ENCODE assay signal across 10 cellular contexts in the genomic region with DNA sequence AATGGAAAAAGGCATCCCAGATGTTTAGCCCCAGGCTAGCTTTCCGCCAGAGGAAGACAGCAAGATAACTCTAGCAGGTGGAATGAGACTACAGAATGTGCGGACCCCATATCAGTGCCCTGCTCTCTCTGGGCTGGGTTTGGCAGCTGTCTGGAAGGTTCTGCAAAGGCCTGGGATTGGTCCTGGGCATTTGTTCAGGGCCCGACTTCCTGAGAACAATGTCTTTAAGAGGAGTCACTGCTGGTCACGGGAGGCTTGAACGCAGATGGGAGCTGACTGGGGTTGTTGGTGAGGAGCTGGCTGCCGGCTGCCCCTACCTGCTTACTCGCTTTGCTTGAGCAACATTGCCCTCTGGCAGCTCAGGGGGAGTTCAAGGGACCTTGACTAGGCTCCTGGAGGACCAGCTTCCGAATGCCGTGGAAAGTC.
DNase-seq lines count a peak whose midpoint lies in the region; ATAC-seq, FAIRE-seq and TF ChIP-seq lines count a peak whose summit lies in the region.
"Had no signal": no experiment of that assay in that cellular context is flagged by ENCODE, and none has a peak within 500 bp of the region (broad histone marks: within the 10 kb centered on the region; RNA-seq: fewer than 3 reads in every experiment).

No MANE protein-coding gene starts in this region.

- no peak for FAIRE-seq in A549 (lab: Jason Lieb, UNC)

- TF ChIP-seq POLR2A in A549 (IDR thresholded peaks at IDR 0.05; ENCODE audit: low read length) (no peak), NB4 (IDR thresholded peaks at IDR 0.05; ENCODE audit: extremely low read depth, insufficient read length) (no peak)

- H3K27me3 ChIP-seq in endodermal cell (ENCODE audit: control insufficient read depth, insufficient read depth, low read length, poor library complexity, severe bottlenecking) (no peaks in the 10 kb centered on the region), muscle layer of duodenum (ENCODE audit: low read depth, low read length) (no peaks in the 10 kb centered on the region)

- H3K9me3 Mint-ChIP-seq in endodermal cell = peaks cover 12% of the 10 kb centered on the region
- H3K9me3 Mint-ChIP-seq in activated CD8-positive, alpha-beta memory T cell treated with anti-CD3 and anti-CD28 coated beads, Interleukin-2, amount 10 ng/mL, durations not matched to agents 7 days and 5 days (ENCODE audit: low read depth) = peaks cover 3% of the 10 kb centered on the region

- ATAC-seq in A549 (peak; percentile 60 to 64), HG03135 (IDR thresholded peaks at IDR 0.05; ENCODE audit: unreplicated experiment) (no peak)
- ATAC-seq in activated CD8-positive, alpha-beta memory T cell treated with anti-CD3 and anti-CD28 coated beads, Interleukin-2, amount 10 ng/mL, durations not matched to agents 7 days and 5 days = no peak

- TF ChIP-seq CTCF in A549 (IDR thresholded peaks at IDR 0.05) (0 out of 3 replicates have a peak, but pooled peaks have one; percentile 19), NB4 (IDR thresholded peaks at IDR 0.05; ENCODE audit: low read depth, low read length) (no peak), endodermal cell (conservative IDR thresholded peaks at IDR 0.05) (peak; percentile 15)

- 17% methylated on average over 9 of the region's 9 CpGs for WGBS in A549 (ENCODE audit: missing lambda C conversion rate)
- 89 to 94% methylated on average over 7 to 9 of the region's 9 CpGs for WGBS in endodermal cell (ENCODE audit: insufficient coverage in 1 of 2, insufficient read length in 1 of 2), 2 experiments

- H3K36me3 ChIP-seq in endodermal cell (ENCODE audit: control insufficient read depth, insufficient read depth, low read length) (peaks cover 20% of the 10 kb centered on the region), muscle layer of duodenum (ENCODE audit: control insufficient read depth in 1 of 2, insufficient read depth in 2 of 2, low read length in 2 of 2) (peaks cover 0 to 8% of the 10 kb centered on the region in 2 donors)

- CTCF ChIA-PET in A549 (lab: Yijun Ruan, JAX) = interaction anchor here (0.8 to 5.0 kb wide), 13 partner anchors 10 to 208 kb away, joined by 3 to 36 read pairs (median 6); no protein-coding TSS in a partner anchor
- CTCF ChIA-PET in activated CD8-positive, alpha-beta memory T cell treated with anti-CD3 and anti-CD28 coated beads, Interleukin-2, amount 10 ng/mL, durations not matched to agents 7 days and 5 days (lab: Charles Lee) = no interaction called here

- H3K4me1 ChIP-seq in A549 (peaks cover 69% of the 10 kb centered on the region), endodermal cell (ENCODE audit: control insufficient read depth, insufficient read depth, low read length) (peaks cover 7% of the 10 kb centered on the region), muscle layer of duodenum (ENCODE audit: control insufficient read depth in 1 of 2, insufficient read depth in 2 of 2, low read length in 2 of 2) (peaks cover 0 to 58% of the 10 kb centered on the region in 2 donors)

- no peaks in the 10 kb centered on the region for H3K27me3 Mint-ChIP-seq in endodermal cell (ENCODE audit: insufficient read depth)
- peaks cover 5% of the 10 kb centered on the region for H3K27me3 Mint-ChIP-seq in activated CD8-positive, alpha-beta memory T cell treated with anti-CD3 and anti-CD28 coated beads, Interleukin-2, amount 10 ng/mL, durations not matched to agents 7 days and 5 days

- peak overlapping the region; percentile 88 to 92 for H3K27ac ChIP-seq in A549
- no peak overlapping the region for H3K27ac ChIP-seq in endodermal cell (ENCODE audit: low read depth, low read length)
- peak overlapping the region; percentile 37 for H3K27ac ChIP-seq in muscle layer of duodenum (ENCODE audit: low read length)

- peaks cover 12% of the 10 kb centered on the region; the same call in 2 of the 3 replicates for H3K9me3 ChIP-seq in A549
- H3K9me3 ChIP-seq in endodermal cell (ENCODE audit: control insufficient read depth, low read length) = peaks cover 12% of the 10 kb centered on the region
- H3K9me3 ChIP-seq in muscle layer of duodenum (ENCODE audit: control insufficient read depth in 1 of 2, low read length in 2 of 2) = peaks cover 0 to 5% of the 10 kb centered on the region in 2 donors

- H3K4me2 ChIP-seq in A549 = peak overlapping the region; percentile 86

- POLR2A ChIA-PET in A549 (lab: Yijun Ruan, JAX) = interaction anchor here (0.9 to 3.1 kb wide), 3 partner anchors 10 to 28 kb away, joined by 3 to 20 read pairs (median 8); no protein-coding TSS in a partner anchor

- peak overlapping the region; percentile 12; the same call in 2 of the 3 replicates for H3K4me3 ChIP-seq in A549
- H3K4me3 ChIP-seq in NB4 (ENCODE audit: low read depth, low read length) = no peak overlapping the region
- H3K4me3 ChIP-seq in endodermal cell (ENCODE audit: low read length) = no peak overlapping the region
- no peak overlapping the region for H3K4me3 ChIP-seq in muscle layer of duodenum (ENCODE audit: low read depth in 1 of 2, low read length in 2 of 2)

- H3K27ac Mint-ChIP-seq in endodermal cell = peak overlapping the region; percentile 86
- no peak overlapping the region for H3K27ac Mint-ChIP-seq in activated CD8-positive, alpha-beta memory T cell treated with anti-CD3 and anti-CD28 coated beads, Interleukin-2, amount 10 ng/mL, durations not matched to agents 7 days and 5 days
- H3K27ac Mint-ChIP-seq: CD4-positive, CD25-positive, alpha-beta regulatory T cell; memory B cell had no signal

- H3K4me1 Mint-ChIP-seq in endodermal cell = peaks cover 23% of the 10 kb centered on the region
- no peaks in the 10 kb centered on the region for H3K4me1 Mint-ChIP-seq in activated CD8-positive, alpha-beta memory T cell treated with anti-CD3 and anti-CD28 coated beads, Interleukin-2, amount 10 ng/mL, durations not matched to agents 7 days and 5 days
- H3K4me1 Mint-ChIP-seq: memory B cell had no signal

- H3K9ac ChIP-seq in endodermal cell (ENCODE audit: extremely low read depth, low read length, poor library complexity, severe bottlenecking) = no peak overlapping the region

- H3K4me3 Mint-ChIP-seq in endodermal cell = no peak overlapping the region
- H3K4me3 Mint-ChIP-seq in activated CD8-positive, alpha-beta memory T cell treated with anti-CD3 and anti-CD28 coated beads, Interleukin-2, amount 10 ng/mL, durations not matched to agents 7 days and 5 days = no peak overlapping the region
- H3K4me3 Mint-ChIP-seq: CD4-positive, CD25-positive, alpha-beta regulatory T cell; memory B cell had no signal

- TF ChIP-seq RAD21 in A549 (conservative IDR thresholded peaks at IDR 0.05 in 1 of 2, IDR thresholded peaks at IDR 0.05 in 1 of 2) = peak; percentile 56 to 64; a peak in 4 of 5 replicates

- DNase-seq in A549 (ENCODE audit: low read depth in 1 of 2, low spot score in 1 of 2) (peak; percentile 41 to 82), NB4 (ENCODE audit: low read depth) (peak; percentile 62), endodermal cell (peak; percentile 64), NCI-H774 (lab: John Stamatoyannopoulos, UW) (no peak), iPS-NIHi7 (ENCODE audit: extremely low spot score) (no peak)
- DNase-seq in activated CD8-positive, alpha-beta memory T cell treated with anti-CD3 and anti-CD28 coated beads, Interleukin-2, amount 10 ng/mL, durations not matched to agents 7 days and 5 days = no peak
- DNase-seq: CD4-positive, CD25-positive, alpha-beta regulatory T cell had no signal

- no peak for TF ChIP-seq EP300 in A549 (IDR thresholded peaks at IDR 0.05)

- peaks cover 21% of the 10 kb centered on the region for H3K36me3 Mint-ChIP-seq in endodermal cell (ENCODE audit: low read depth)
- no peaks in the 10 kb centered on the region for H3K36me3 Mint-ChIP-seq in activated CD8-positive, alpha-beta memory T cell treated with anti-CD3 and anti-CD28 coated beads, Interleukin-2, amount 10 ng/mL, durations not matched to agents 7 days and 5 days
- H3K36me3 Mint-ChIP-seq: CD4-positive, CD25-positive, alpha-beta regulatory T cell; memory B cell had no signal

TF ChIP-seq in A549, 52 proteins besides CTCF, POLR2A, EP300 and RAD21 (continues in another document):
- no peak for TF ChIP-seq RCOR1 (IDR thresholded peaks at IDR 0.05; ENCODE audit: low read depth, low read length)
- TF ChIP-seq KDM1A (IDR thresholded peaks at IDR 0.05; ENCODE audit: low read depth) = no peak
- no peak for TF ChIP-seq ZSCAN20 (CRISPR knock-in tag; IDR thresholded peaks at IDR 0.05)
- no peak for TF ChIP-seq CHD2 (IDR thresholded peaks at IDR 0.05; ENCODE audit: low read length, partially characterized antibody)
- peak; percentile 2; the same call in 1 of the 3 replicates for TF ChIP-seq SMC3 (IDR thresholded peaks at IDR 0.05)
- TF ChIP-seq CEBPB (IDR thresholded peaks at IDR 0.05) = peak in 1 of 2 experiments; percentile 66; a peak in 3 of 4 replicates
- TF ChIP-seq CBX2 (IDR thresholded peaks at IDR 0.05; ENCODE audit: borderline replicate concordance, low read depth) = no peak
- TF ChIP-seq FOXS1 (CRISPR knock-in tag; IDR thresholded peaks at IDR 0.05) = no peak
- TF ChIP-seq POLR2AphosphoS2 (conservative IDR thresholded peaks at IDR 0.05; ENCODE audit: low read length) = no peak
- no peak for TF ChIP-seq RFX5 (IDR thresholded peaks at IDR 0.05)
- TF ChIP-seq FOSB (CRISPR knock-in tag; IDR thresholded peaks at IDR 0.05) = no peak
- no peak for TF ChIP-seq RARB (CRISPR knock-in tag; IDR thresholded peaks at IDR 0.05)
- no peak for TF ChIP-seq MAX (IDR thresholded peaks at IDR 0.05)
- no peak for TF ChIP-seq GATA3 (IDR thresholded peaks at IDR 0.05; ENCODE audit: borderline replicate concordance)
- TF ChIP-seq HOXB5 (CRISPR knock-in tag; IDR thresholded peaks at IDR 0.05) = no peak
- TF ChIP-seq, protein P1, sequence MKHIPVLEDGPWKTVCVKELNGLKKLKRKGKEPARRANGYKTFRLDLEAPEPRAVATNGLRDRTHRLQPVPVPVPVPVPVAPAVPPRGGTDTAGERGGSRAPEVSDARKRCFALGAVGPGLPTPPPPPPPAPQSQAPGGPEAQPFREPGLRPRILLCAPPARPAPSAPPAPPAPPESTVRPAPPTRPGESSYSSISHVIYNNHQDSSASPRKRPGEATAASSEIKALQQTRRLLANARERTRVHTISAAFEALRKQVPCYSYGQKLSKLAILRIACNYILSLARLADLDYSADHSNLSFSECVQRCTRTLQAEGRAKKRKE (CRISPR knock-in tag; IDR thresholded peaks at IDR 0.05; ENCODE audit: low read depth) = peak; percentile 8; the same call in 1 of the 2 replicates
- no peak for TF ChIP-seq HDAC2 (IDR thresholded peaks at IDR 0.05)

Comparison
In these comparisons a context has a peak if more than half of its experiments do, and no peak if none do; other contexts are left out.
1. ATAC-seq: peak in A549 (2 of 2); none in activated CD8-positive, alpha-beta memory T cell treated with anti-CD3 and anti-CD28 coated beads, Interleukin-2, amount 10 ng/mL, durations not matched to agents 7 days and 5 days (single experiment) and HG03135 (single experiment).
2. DNase-seq: peak in A549 (2 of 2), NB4 (single experiment) and endodermal cell (single experiment); none in activated CD8-positive, alpha-beta memory T cell treated with anti-CD3 and anti-CD28 coated beads, Interleukin-2, amount 10 ng/mL, durations not matched to agents 7 days and 5 days (single experiment), NCI-H774 (single experiment) and iPS-NIHi7 (single experiment).